ENCODE assay signal across 1 cellular context in the genomic region with DNA sequence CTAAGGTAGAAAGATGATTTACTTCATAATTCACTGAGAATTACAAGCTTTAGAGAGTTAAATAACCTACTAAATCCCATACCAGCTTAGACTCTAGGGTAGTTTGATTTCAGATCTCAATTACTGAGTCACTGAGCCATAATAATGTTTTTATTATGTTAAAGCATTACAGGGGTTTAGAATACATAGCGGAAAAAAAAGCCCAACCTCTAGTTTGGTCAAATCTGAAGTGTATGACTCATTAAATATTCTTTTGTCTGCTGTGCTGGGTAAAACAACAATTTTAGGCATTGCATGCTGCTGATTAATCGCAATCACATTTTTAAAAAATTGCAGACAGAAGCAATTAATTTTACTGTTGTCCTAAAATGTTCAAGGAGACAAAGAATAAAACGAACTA.
TF ChIP-seq lines count a peak whose summit lies in the region.

No MANE protein-coding gene starts in this region.

TF ChIP-seq in SK-N-SH, 30 proteins besides CTCF, POLR2A, EP300 and RAD21 (continued from another document):
- TF ChIP-seq, protein P1, sequence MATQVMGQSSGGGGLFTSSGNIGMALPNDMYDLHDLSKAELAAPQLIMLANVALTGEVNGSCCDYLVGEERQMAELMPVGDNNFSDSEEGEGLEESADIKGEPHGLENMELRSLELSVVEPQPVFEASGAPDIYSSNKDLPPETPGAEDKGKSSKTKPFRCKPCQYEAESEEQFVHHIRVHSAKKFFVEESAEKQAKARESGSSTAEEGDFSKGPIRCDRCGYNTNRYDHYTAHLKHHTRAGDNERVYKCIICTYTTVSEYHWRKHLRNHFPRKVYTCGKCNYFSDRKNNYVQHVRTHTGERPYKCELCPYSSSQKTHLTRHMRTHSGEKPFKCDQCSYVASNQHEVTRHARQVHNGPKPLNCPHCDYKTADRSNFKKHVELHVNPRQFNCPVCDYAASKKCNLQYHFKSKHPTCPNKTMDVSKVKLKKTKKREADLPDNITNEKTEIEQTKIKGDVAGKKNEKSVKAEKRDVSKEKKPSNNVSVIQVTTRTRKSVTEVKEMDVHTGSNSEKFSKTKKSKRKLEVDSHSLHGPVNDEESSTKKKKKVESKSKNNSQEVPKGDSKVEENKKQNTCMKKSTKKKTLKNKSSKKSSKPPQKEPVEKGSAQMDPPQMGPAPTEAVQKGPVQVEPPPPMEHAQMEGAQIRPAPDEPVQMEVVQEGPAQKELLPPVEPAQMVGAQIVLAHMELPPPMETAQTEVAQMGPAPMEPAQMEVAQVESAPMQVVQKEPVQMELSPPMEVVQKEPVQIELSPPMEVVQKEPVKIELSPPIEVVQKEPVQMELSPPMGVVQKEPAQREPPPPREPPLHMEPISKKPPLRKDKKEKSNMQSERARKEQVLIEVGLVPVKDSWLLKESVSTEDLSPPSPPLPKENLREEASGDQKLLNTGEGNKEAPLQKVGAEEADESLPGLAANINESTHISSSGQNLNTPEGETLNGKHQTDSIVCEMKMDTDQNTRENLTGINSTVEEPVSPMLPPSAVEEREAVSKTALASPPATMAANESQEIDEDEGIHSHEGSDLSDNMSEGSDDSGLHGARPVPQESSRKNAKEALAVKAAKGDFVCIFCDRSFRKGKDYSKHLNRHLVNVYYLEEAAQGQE (IDR thresholded peaks at IDR 0.05; ENCODE audit: low read depth, low read length): no peak
- TF ChIP-seq TEAD4 (IDR thresholded peaks at IDR 0.05; ENCODE audit: borderline replicate concordance, insufficient read depth) (no peak), FOSL2 (IDR thresholded peaks at IDR 0.05; ENCODE audit: borderline replicate concordance, low read depth) (no peak)
- TF ChIP-seq, protein P2, sequence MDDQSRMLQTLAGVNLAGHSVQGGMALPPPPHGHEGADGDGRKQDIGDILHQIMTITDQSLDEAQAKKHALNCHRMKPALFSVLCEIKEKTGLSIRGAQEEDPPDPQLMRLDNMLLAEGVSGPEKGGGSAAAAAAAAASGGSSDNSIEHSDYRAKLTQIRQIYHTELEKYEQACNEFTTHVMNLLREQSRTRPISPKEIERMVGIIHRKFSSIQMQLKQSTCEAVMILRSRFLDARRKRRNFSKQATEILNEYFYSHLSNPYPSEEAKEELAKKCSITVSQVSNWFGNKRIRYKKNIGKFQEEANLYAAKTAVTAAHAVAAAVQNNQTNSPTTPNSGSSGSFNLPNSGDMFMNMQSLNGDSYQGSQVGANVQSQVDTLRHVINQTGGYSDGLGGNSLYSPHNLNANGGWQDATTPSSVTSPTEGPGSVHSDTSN (IDR thresholded peaks at IDR 0.05): no peak
TF ChIP-seq in SK-N-SH: peak in this region for 0.
